Comparison of ENCODE assay signal across 5 cellular contexts in the genomic region with DNA sequence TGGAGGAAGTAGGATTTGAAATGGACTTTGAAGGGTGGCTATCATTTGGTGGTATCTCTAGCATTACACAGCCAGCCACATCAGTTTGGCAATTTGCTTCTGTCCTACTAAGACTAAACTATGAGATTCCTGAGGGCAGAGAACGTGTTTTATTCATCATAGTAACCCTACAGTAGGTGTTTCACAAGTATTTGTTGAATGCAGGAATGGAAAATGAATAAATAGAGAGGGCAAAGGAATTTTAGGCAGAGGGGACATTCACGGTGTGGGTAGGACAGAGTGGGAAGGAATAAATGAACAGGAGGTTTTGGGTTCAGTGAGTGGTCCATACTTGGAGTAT. TPM values are rescaled to one million over a fixed set of nuclear protein-coding genes. Genes with fewer than 3 reads are reported as not detected.
"Had no signal": no experiment of that assay in that cellular context is flagged by ENCODE, and none has a peak within 500 bp of the region (broad histone marks: within the 10 kb centered on the region; RNA-seq: fewer than 3 reads in every experiment).

No MANE protein-coding gene starts in this region.

- ATAC-seq: GM23338, HepG2 had no signal

- DNase-seq: H9, KBM-7 had no signal

- H3K4me3 ChIP-seq: GM23338 had no signal

- H3K4me2 ChIP-seq: GM23338 had no signal

- H2AFZ ChIP-seq: GM23338 had no signal

RNA-seq across cellular contexts. Expression of a gene that starts 15.7 kb away (rescaled TPM):
- polyA plus RNA-seq: IgD-negative memory B cell had no signal
